9 cellular contexts compared by ENCODE assay signal in genomic region chr4:2867758-2868491, GRCh38. TPM values are rescaled to one million over a fixed set of nuclear protein-coding genes. Genes with fewer than 3 reads are reported as not detected.
DNase-seq lines count a peak whose midpoint lies in the region; ATAC-seq lines count a peak whose summit lies in the region.
"Had no signal": no experiment of that assay in that cellular context is flagged by ENCODE, and none has a peak within 500 bp of the region (broad histone marks: within the 10 kb centered on the region; RNA-seq: fewer than 3 reads in every experiment).

No MANE protein-coding gene starts in this region.

- no peaks in the 10 kb centered on the region for H3K27me3 Mint-ChIP-seq in activated CD8-positive, alpha-beta T cell treated with anti-CD3 and anti-CD28 coated beads, Interleukin-2, amount 10 ng/mL, durations not matched to agents 7 days and 5 days (ENCODE audit: low read depth)

- POLR2A ChIA-PET in activated CD8-positive, alpha-beta T cell treated with anti-CD3 and anti-CD28 coated beads, Interleukin-2, amount 10 ng/mL, durations not matched to agents 7 days and 5 days (lab: Charles Lee): no interaction called here

- CTCF ChIA-PET in activated CD8-positive, alpha-beta T cell treated with anti-CD3 and anti-CD28 coated beads, Interleukin-2, amount 10 ng/mL, durations not matched to agents 7 days and 5 days (lab: Charles Lee): interaction anchor here (1.5 kb wide), 1 partner anchor 15 kb away, joined by 3 read pairs; no protein-coding TSS in a partner anchor

- peaks cover 48% of the 10 kb centered on the region for H3K4me1 ChIP-seq in ACC112 (ENCODE audit: control insufficient read depth, insufficient read depth, low read length, unreplicated experiment)
- H3K4me1 ChIP-seq in esophagus (ENCODE audit: control insufficient read depth in 2 of 2, insufficient read depth in 2 of 2, low read length in 1 of 2): peaks cover 0 to 4% of the 10 kb centered on the region in 2 donors
- H3K4me1 ChIP-seq in muscle layer of colon (ENCODE audit: insufficient read depth, low read length): peaks cover 69% of the 10 kb centered on the region

- H2AFZ ChIP-seq in ACC112 (ENCODE audit: low read length, unreplicated experiment): no peak overlapping the region

- peaks cover 96% of the 10 kb centered on the region for H3K79me2 ChIP-seq in ACC112 (ENCODE audit: control insufficient read depth, insufficient read depth, low read length, unreplicated experiment)

- DNase-seq in NCI-H2227 (lab: John Stamatoyannopoulos, UW; ENCODE audit: unreplicated experiment): peak; percentile 39
- DNase-seq in activated CD8-positive, alpha-beta T cell treated with anti-CD3 and anti-CD28 coated beads, Interleukin-2, amount 10 ng/mL, durations not matched to agents 7 days and 5 days: no peak
- DNase-seq in NCI-H1092 (lab: John Stamatoyannopoulos, UW): no peak
- DNase-seq in cortex of kidney (lab: John Stamatoyannopoulos, UW): no peak
- DNase-seq: DND-41 had no signal

- peaks cover 27% of the 10 kb centered on the region for H3K4me1 Mint-ChIP-seq in activated CD8-positive, alpha-beta T cell treated with anti-CD3 and anti-CD28 coated beads, Interleukin-2, amount 10 ng/mL, durations not matched to agents 7 days and 5 days (ENCODE audit: low read depth)

- H3K36me3 Mint-ChIP-seq in activated CD8-positive, alpha-beta T cell treated with anti-CD3 and anti-CD28 coated beads, Interleukin-2, amount 10 ng/mL, durations not matched to agents 7 days and 5 days (ENCODE audit: low read depth): peaks cover 15% of the 10 kb centered on the region

- H3K9ac ChIP-seq in muscle layer of colon (ENCODE audit: low read length): peak overlapping the region; percentile 40

- no peak for ATAC-seq in activated CD8-positive, alpha-beta T cell treated with anti-CD3 and anti-CD28 coated beads, Interleukin-2, amount 10 ng/mL, durations not matched to agents 7 days and 5 days
- no peak for ATAC-seq in HG03139 (IDR thresholded peaks at IDR 0.05; ENCODE audit: unreplicated experiment)

- H3K9me3 ChIP-seq in esophagus (ENCODE audit: control insufficient read depth in 2 of 2, insufficient read depth in 1 of 2, low read depth in 1 of 2, low read length in 1 of 2) (no peaks in the 10 kb centered on the region), muscle layer of colon (ENCODE audit: low read length) (no peaks in the 10 kb centered on the region)

- no peaks in the 10 kb centered on the region for H3K9me3 Mint-ChIP-seq in activated CD8-positive, alpha-beta T cell treated with anti-CD3 and anti-CD28 coated beads, Interleukin-2, amount 10 ng/mL, durations not matched to agents 7 days and 5 days (ENCODE audit: insufficient read depth)

- H3K4me3 ChIP-seq in ACC112 (ENCODE audit: low read depth, low read length) (peak overlapping the region; percentile 71), esophagus (ENCODE audit: low read depth in 1 of 2, low read length in 2 of 2) (no peak overlapping the region), muscle layer of colon (ENCODE audit: low read depth in 1 of 2, low read length in 2 of 2) (peak overlapping the region; percentile 9 to 46)

- H3K27ac ChIP-seq in ACC112 (ENCODE audit: low read depth, low read length) (peak overlapping the region; percentile 1; the same call in 1 of the 2 replicates), esophagus (ENCODE audit: low read depth in 2 of 2, low read length in 1 of 2) (peak overlapping the region; percentile 36 to 80), muscle layer of colon (ENCODE audit: low read depth, low read length) (peak overlapping the region; percentile 72)

- no peak overlapping the region for H3K27ac Mint-ChIP-seq in activated CD8-positive, alpha-beta T cell treated with anti-CD3 and anti-CD28 coated beads, Interleukin-2, amount 10 ng/mL, durations not matched to agents 7 days and 5 days

- no peak overlapping the region for H3K4me3 Mint-ChIP-seq in activated CD8-positive, alpha-beta T cell treated with anti-CD3 and anti-CD28 coated beads, Interleukin-2, amount 10 ng/mL, durations not matched to agents 7 days and 5 days

- 45 to 50% methylated on average over 10 of the region's 10 CpGs for WGBS in esophagus, 2 donors

- H3K27me3 ChIP-seq in ACC112 (ENCODE audit: insufficient read depth, low read length) (no peaks in the 10 kb centered on the region), esophagus (ENCODE audit: control insufficient read depth in 1 of 2, insufficient read depth in 2 of 2, low read length in 2 of 2) (no peaks in the 10 kb centered on the region), muscle layer of colon (ENCODE audit: control insufficient read depth in 1 of 2, insufficient read depth in 2 of 2, low read length in 2 of 2) (no peaks in the 10 kb centered on the region)

- H3K36me3 ChIP-seq in ACC112 (ENCODE audit: insufficient read depth, low read length) (no peaks in the 10 kb centered on the region), esophagus (ENCODE audit: control insufficient read depth in 2 of 2, insufficient read depth in 2 of 2, low read length in 1 of 2) (no peaks in the 10 kb centered on the region), muscle layer of colon (ENCODE audit: insufficient read depth, low read length) (no peaks in the 10 kb centered on the region)

RNA-seq across cellular contexts. Expression of gene ADD1, which starts 24.3 kb away (rescaled TPM):
- 100 to 1,000 TPM; 102 to 156 TPM for polyA plus RNA-seq in esophagus
- total RNA-seq in activated CD8-positive, alpha-beta T cell treated with anti-CD3 and anti-CD28 coated beads, Interleukin-2, amount 10 ng/mL, durations not matched to agents 7 days and 5 days: 100 to 1,000 TPM; 252 to 255 TPM

Comparison
In these comparisons a context has a peak if more than half of its experiments do, and no peak if none do; other contexts are left out.
1. H3K27ac ChIP-seq: peak in every context shown above with its lines; median percentile 72 in muscle layer of colon; 58 in esophagus; 1 in ACC112.
2. H3K4me3 ChIP-seq: peak in ACC112 (single experiment) and muscle layer of colon (2 of 2); none in esophagus (0 of 2).